Comparison of ENCODE assay signal across 1 cellular context in the genomic region with DNA sequence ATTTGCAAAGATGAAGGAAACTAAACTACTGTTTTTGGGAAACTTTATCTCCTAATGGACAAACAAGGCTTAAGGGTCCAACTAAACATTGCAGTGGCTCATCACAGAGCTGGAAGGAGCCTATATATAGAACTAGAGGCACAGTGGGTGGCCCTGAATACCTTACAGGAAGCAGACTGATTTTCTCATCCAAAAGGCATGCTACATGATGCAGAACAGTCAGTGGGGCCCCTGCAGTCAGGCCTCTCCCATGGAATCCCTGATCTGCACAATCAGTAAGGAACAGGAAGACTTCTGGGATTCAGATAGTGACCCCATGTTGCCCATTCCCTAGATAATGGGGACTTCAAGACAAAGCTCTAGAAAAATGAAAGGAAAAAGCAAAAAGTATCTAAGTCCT.
TF ChIP-seq lines count a peak whose summit lies in the region.

No MANE protein-coding gene starts in this region.

TF ChIP-seq in K562, 482 proteins besides CTCF, POLR2A, EP300 and RAD21:
- TF ChIP-seq, protein P1, sequence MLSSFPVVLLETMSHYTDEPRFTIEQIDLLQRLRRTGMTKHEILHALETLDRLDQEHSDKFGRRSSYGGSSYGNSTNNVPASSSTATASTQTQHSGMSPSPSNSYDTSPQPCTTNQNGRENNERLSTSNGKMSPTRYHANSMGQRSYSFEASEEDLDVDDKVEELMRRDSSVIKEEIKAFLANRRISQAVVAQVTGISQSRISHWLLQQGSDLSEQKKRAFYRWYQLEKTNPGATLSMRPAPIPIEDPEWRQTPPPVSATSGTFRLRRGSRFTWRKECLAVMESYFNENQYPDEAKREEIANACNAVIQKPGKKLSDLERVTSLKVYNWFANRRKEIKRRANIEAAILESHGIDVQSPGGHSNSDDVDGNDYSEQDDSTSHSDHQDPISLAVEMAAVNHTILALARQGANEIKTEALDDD (IDR thresholded peaks at IDR 0.05): no peak
- no peak for TF ChIP-seq BRF1 (IDR thresholded peaks at IDR 0.05; ENCODE audit: borderline replicate concordance, extremely low read depth, insufficient read length)
- TF ChIP-seq, protein P2, sequence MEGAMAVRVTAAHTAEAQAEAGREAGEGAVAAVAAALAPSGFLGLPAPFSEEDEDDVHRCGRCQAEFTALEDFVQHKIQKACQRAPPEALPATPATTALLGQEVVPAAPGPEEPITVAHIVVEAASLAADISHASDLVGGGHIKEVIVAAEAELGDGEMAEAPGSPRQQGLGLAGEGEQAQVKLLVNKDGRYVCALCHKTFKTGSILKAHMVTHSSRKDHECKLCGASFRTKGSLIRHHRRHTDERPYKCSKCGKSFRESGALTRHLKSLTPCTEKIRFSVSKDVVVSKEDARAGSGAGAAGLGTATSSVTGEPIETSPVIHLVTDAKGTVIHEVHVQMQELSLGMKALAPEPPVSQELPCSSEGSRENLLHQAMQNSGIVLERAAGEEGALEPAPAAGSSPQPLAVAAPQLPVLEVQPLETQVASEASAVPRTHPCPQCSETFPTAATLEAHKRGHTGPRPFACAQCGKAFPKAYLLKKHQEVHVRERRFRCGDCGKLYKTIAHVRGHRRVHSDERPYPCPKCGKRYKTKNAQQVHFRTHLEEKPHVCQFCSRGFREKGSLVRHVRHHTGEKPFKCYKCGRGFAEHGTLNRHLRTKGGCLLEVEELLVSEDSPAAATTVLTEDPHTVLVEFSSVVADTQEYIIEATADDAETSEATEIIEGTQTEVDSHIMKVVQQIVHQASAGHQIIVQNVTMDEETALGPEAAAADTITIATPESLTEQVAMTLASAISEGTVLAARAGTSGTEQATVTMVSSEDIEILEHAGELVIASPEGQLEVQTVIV (CRISPR knock-in tag; IDR thresholded peaks at IDR 0.05; ENCODE audit: borderline replicate concordance): no peak
- TF ChIP-seq STAG1 (CRISPR knock-in tag; IDR thresholded peaks at IDR 0.05; ENCODE audit: borderline replicate concordance): no peak
- no peak for TF ChIP-seq WHSC1 (IDR thresholded peaks at IDR 0.05; ENCODE audit: low read length)
- no peak for TF ChIP-seq MEIS2 (IDR thresholded peaks at IDR 0.05; ENCODE audit: partially characterized antibody)
